Comparison of ENCODE assay signal across 8 cellular contexts in the genomic region with DNA sequence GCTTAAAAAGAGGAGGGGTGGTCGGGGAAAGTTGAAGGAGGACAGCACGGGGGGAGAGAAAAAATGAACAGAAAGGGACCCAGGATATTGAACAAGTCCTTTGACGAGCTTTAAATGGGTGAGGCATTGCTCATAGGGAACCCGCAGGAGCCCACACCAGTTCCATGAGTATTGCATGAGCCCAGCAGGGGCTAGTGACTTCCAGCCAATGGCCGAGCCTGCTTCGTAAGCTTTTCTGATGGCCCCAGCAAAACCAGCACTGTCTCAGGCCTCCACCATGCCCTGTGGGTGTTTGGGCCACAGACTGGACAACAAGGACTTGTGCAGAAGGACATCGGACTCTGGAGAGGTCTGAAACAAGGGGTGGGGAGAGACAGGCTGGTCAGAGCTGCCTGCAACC.
DNase-seq lines count a peak whose midpoint lies in the region; ATAC-seq and TF ChIP-seq lines count a peak whose summit lies in the region.

No MANE protein-coding gene starts in this region.

- H2AFZ ChIP-seq in OCI-LY7 (ENCODE audit: low read length) (peak overlapping the region; percentile 38; the same call in 1 of the 2 replicates), neural progenitor cell (replicated peaks) (no peak overlapping the region), H9 (ENCODE audit: low read length) (no peak overlapping the region)

- H3K56ac ChIP-seq in H9 (ENCODE audit: insufficient read length, low read depth, low read length): no peak overlapping the region

- H3K4me3 Mint-ChIP-seq in neural progenitor cell: peak overlapping the region; percentile 52
- H3K4me3 Mint-ChIP-seq in H9: no peak overlapping the region

- no peak for TF ChIP-seq CTCF in OCI-LY7 (conservative IDR thresholded peaks at IDR 0.05; ENCODE audit: low read length)
- no peak for TF ChIP-seq CTCF in neural progenitor cell (IDR thresholded peaks at IDR 0.05)
- TF ChIP-seq CTCF in H9 (conservative IDR thresholded peaks at IDR 0.05): no peak
- TF ChIP-seq CTCF in mucosa of descending colon (IDR thresholded peaks at IDR 0.05): no peak

- no peak overlapping the region for H3K14ac ChIP-seq in H9 (ENCODE audit: insufficient read depth, low read length)

- H3K23me2 ChIP-seq in H9 (ENCODE audit: insufficient read length, low read depth, low read length, poor library complexity, severe bottlenecking): no peaks in the 10 kb centered on the region

- no peak overlapping the region for H3K18ac ChIP-seq in H9 (ENCODE audit: insufficient read length, low read depth, low read length)

- H3K27me3 ChIP-seq in duodenal mucosa (ENCODE audit: control insufficient read depth in 1 of 2, insufficient read depth in 2 of 2, low read length in 2 of 2): no peaks in the 10 kb centered on the region
- H3K27me3 ChIP-seq in neural progenitor cell: no peaks in the 10 kb centered on the region
- no peaks in the 10 kb centered on the region for H3K27me3 ChIP-seq in H9 (ENCODE audit: insufficient read depth, low read length)

- no peak overlapping the region for H2BK5ac ChIP-seq in H9 (ENCODE audit: insufficient read length, low read length)

- BruUV-seq in OCI-LY7 (replicated peaks; lab: Mats Ljungman, UMichigan): no TSS peak

- H3K9me3 Mint-ChIP-seq in neural progenitor cell (peaks cover 19% of the 10 kb centered on the region), H9 (peaks cover 0 to 3% of the 10 kb centered on the region in 2 experiments; a peak in 2 of 5 replicates)

- no peak overlapping the region for H2AK5ac ChIP-seq in H9 (ENCODE audit: insufficient read length, low read length)

- peak overlapping the region; percentile 97 for H3K27ac ChIP-seq in OCI-LY7 (ENCODE audit: low read depth, low read length, poor library complexity, severe bottlenecking)
- peak overlapping the region; percentile 46 for H3K27ac ChIP-seq in duodenal mucosa (ENCODE audit: low read depth, low read length)
- no peak overlapping the region for H3K27ac ChIP-seq in neural progenitor cell
- no peak overlapping the region for H3K27ac ChIP-seq in H9 (ENCODE audit: insufficient read length, low read depth, low read length)

- no peak overlapping the region for H3T11ph ChIP-seq in H9 (ENCODE audit: low read length)

- H3F3A ChIP-seq in neural progenitor cell (ENCODE audit: low read depth): no peaks in the 10 kb centered on the region

- no peaks in the 10 kb centered on the region for H3K9me3 ChIP-seq in OCI-LY7 (ENCODE audit: low read length)
- H3K9me3 ChIP-seq in duodenal mucosa (ENCODE audit: control insufficient read depth in 1 of 2, low read length in 2 of 2): no peaks in the 10 kb centered on the region
- H3K9me3 ChIP-seq in neural progenitor cell (ENCODE audit: low read depth): no peaks in the 10 kb centered on the region
- no peaks in the 10 kb centered on the region for H3K9me3 ChIP-seq in H9 (ENCODE audit: control insufficient read depth, low read depth, low read length)
- no peaks in the 10 kb centered on the region for H3K9me3 ChIP-seq in mucosa of descending colon

- H3K4me1 ChIP-seq in OCI-LY7 (ENCODE audit: insufficient read depth, low read length, poor library complexity, severe bottlenecking): peaks cover 77% of the 10 kb centered on the region
- peaks cover 24 to 58% of the 10 kb centered on the region in 2 donors for H3K4me1 ChIP-seq in duodenal mucosa (ENCODE audit: control insufficient read depth in 1 of 2, insufficient read depth in 2 of 2, low read length in 2 of 2)
- H3K4me1 ChIP-seq in neural progenitor cell: peaks cover 23% of the 10 kb centered on the region
- H3K4me1 ChIP-seq in H9 (ENCODE audit: insufficient read depth, low read length): peaks cover 5% of the 10 kb centered on the region
- H3K4me1 ChIP-seq in mucosa of descending colon (ENCODE audit: low read depth): peaks cover 8% of the 10 kb centered on the region

- ATAC-seq in HG02981 (IDR thresholded peaks at IDR 0.05; ENCODE audit: unreplicated experiment): no peak
- no peak for ATAC-seq in mucosa of descending colon

- H3K4me2 ChIP-seq in OCI-LY7 (ENCODE audit: low read length) (peak overlapping the region; percentile 80), neural progenitor cell (no peak overlapping the region), H9 (ENCODE audit: insufficient read depth, insufficient read length, low read length) (no peak overlapping the region)

- peaks cover 70% of the 10 kb centered on the region for H3K4me1 Mint-ChIP-seq in neural progenitor cell
- peaks cover 29 to 33% of the 10 kb centered on the region in 2 experiments for H3K4me1 Mint-ChIP-seq in H9

- H2BK15ac ChIP-seq in H9 (ENCODE audit: low read depth, low read length): no peak overlapping the region

- no CpG with 5 or more reads among the region's 7 CpGs for WGBS in H9 (ENCODE audit: extremely low coverage, insufficient read length, low lambda C conversion rate)

- H3K4ac ChIP-seq in H9 (ENCODE audit: low read depth, low read length): no peak overlapping the region

- H2BK120ac ChIP-seq in H9 (ENCODE audit: low read depth, low read length, poor library complexity, severe bottlenecking): no peak overlapping the region

- no peak overlapping the region for H2BK12ac ChIP-seq in H9 (ENCODE audit: insufficient read length, low read depth, low read length)

- H2BK20ac ChIP-seq in H9 (ENCODE audit: low read depth, low read length, poor library complexity, severe bottlenecking): no peak overlapping the region

- H3K79me1 ChIP-seq in H9 (ENCODE audit: insufficient read depth, low read depth, low read length, poor library complexity, severe bottlenecking): no peaks in the 10 kb centered on the region

- H4K5ac ChIP-seq in H9 (ENCODE audit: insufficient read length, low read depth, low read length): no peak overlapping the region

- H4K8ac ChIP-seq in H9 (replicated peaks; ENCODE audit: insufficient read length, low read depth, low read length): no peak overlapping the region

- no peak overlapping the region for H4K91ac ChIP-seq in H9 (ENCODE audit: insufficient read length, low read depth, low read length)

- no peaks in the 10 kb centered on the region for H3K36me3 ChIP-seq in OCI-LY7 (ENCODE audit: insufficient read depth, low read length)
- no peaks in the 10 kb centered on the region for H3K36me3 ChIP-seq in duodenal mucosa (ENCODE audit: control insufficient read depth in 1 of 2, insufficient read depth in 2 of 2, low read length in 2 of 2)
- no peaks in the 10 kb centered on the region for H3K36me3 ChIP-seq in neural progenitor cell
- no peaks in the 10 kb centered on the region for H3K36me3 ChIP-seq in mucosa of descending colon (ENCODE audit: low read depth)

- POLR2A ChIA-PET in OCI-LY7 (lab: Charles Lee): interaction anchor here (0.5 to 1.7 kb wide), 20 partner anchors 8 to 407 kb away, joined by 3 to 8 read pairs (median 3); a partner anchor contains a TSS

- CTCF ChIA-PET in OCI-LY7 (lab: Charles Lee; ENCODE audit: unreplicated experiment): interaction anchor here (0.6 kb wide), 1 partner anchor 423 kb away, joined by 4 read pairs; no protein-coding TSS in a partner anchor

- no peaks in the 10 kb centered on the region for H3K79me2 ChIP-seq in OCI-LY7 (ENCODE audit: insufficient read depth, low read depth, low read length)
- no peaks in the 10 kb centered on the region for H3K79me2 ChIP-seq in neural progenitor cell (ENCODE audit: low read depth)
- no peaks in the 10 kb centered on the region for H3K79me2 ChIP-seq in H9 (ENCODE audit: insufficient read depth, low read length)

- H3K4me3 ChIP-seq in OCI-LY7 (ENCODE audit: low read depth, low read length, poor library complexity, severe bottlenecking): peak overlapping the region; percentile 57
- no peak overlapping the region for H3K4me3 ChIP-seq in duodenal mucosa (ENCODE audit: low read depth in 1 of 2, low read length in 2 of 2)
- no peak overlapping the region for H3K4me3 ChIP-seq in neural progenitor cell
- H3K4me3 ChIP-seq in mucosa of descending colon: no peak overlapping the region

- H4K20me1 ChIP-seq in OCI-LY7 (ENCODE audit: insufficient read depth, low read length) (no peaks in the 10 kb centered on the region), neural progenitor cell (ENCODE audit: low read depth) (no peaks in the 10 kb centered on the region), H9 (ENCODE audit: control insufficient read depth, insufficient read depth, insufficient read length) (no peaks in the 10 kb centered on the region)

- H3K9ac ChIP-seq in duodenal mucosa (ENCODE audit: low read depth in 1 of 2, low read length in 2 of 2) (no peak overlapping the region), neural progenitor cell (no peak overlapping the region), H9 (ENCODE audit: extremely low read depth, insufficient read length, low read length) (no peak overlapping the region)

- H3K27ac Mint-ChIP-seq in neural progenitor cell: peak overlapping the region; percentile 98
- peak overlapping the region in 1 of 3 experiments; percentile 72; a peak in 3 of 7 replicates for H3K27ac Mint-ChIP-seq in H9

- peaks cover 7% of the 10 kb centered on the region for H3K36me3 Mint-ChIP-seq in neural progenitor cell
- H3K36me3 Mint-ChIP-seq in H9 (ENCODE audit: insufficient read depth in 1 of 3, low read depth in 3 of 3): peaks cover 0 to 2% (median 0%) of the 10 kb centered on the region in 3 experiments; a peak in 1 of 7 replicates

- H3K27me3 Mint-ChIP-seq in neural progenitor cell (ENCODE audit: insufficient read depth, low read depth): peaks cover 17% of the 10 kb centered on the region
- no peaks in the 10 kb centered on the region; the same call in 1 of the 2 replicates for H3K27me3 Mint-ChIP-seq in H9 (ENCODE audit: low read depth)

- H3K9me2 ChIP-seq in OCI-LY7 (ENCODE audit: insufficient read depth, low read length): no peaks in the 10 kb centered on the region

- DNase-seq in C1 segment of cervical spinal cord (lab: John Stamatoyannopoulos, UW): peak in 8 of 14 donors; percentile 7 to 37 (median 26)
- no peak for DNase-seq in OCI-LY7 (ENCODE audit: low spot score)
- DNase-seq in neural progenitor cell (ENCODE audit: low spot score): no peak
- no peak for DNase-seq in H9
- no peak for DNase-seq in NOMO-1 treated with dmso at 0.1 percent for 144 hours (lab: John Stamatoyannopoulos, UW; ENCODE audit: unreplicated experiment)
- DNase-seq in mucosa of descending colon: no peak

- H3K23ac ChIP-seq in H9 (ENCODE audit: insufficient read length, low read depth, low read length): no peak overlapping the region

- intact Hi-C loops in OCI-LY7 (cut with micrococcal nuclease; ENCODE audit: unreplicated experiment): no loop called here
- intact Hi-C loops in mucosa of descending colon (cut with DNase I, micrococcal nuclease): no loop called here

Comparison
In these comparisons a context has a peak if more than half of its experiments do, and no peak if none do; other contexts are left out.
1. DNase-seq: peak in C1 segment of cervical spinal cord (8 of 14); none in OCI-LY7 (single experiment), neural progenitor cell (single experiment), H9 (single experiment), NOMO-1 treated with dmso at 0.1 percent for 144 hours (single experiment) and mucosa of descending colon (0 of 3).
2. H3K27ac ChIP-seq: peak in OCI-LY7 (single experiment) and duodenal mucosa (single experiment); none in neural progenitor cell (single experiment) and H9 (single experiment).